1 cellular context compared by ENCODE assay signal in the genomic region with DNA sequence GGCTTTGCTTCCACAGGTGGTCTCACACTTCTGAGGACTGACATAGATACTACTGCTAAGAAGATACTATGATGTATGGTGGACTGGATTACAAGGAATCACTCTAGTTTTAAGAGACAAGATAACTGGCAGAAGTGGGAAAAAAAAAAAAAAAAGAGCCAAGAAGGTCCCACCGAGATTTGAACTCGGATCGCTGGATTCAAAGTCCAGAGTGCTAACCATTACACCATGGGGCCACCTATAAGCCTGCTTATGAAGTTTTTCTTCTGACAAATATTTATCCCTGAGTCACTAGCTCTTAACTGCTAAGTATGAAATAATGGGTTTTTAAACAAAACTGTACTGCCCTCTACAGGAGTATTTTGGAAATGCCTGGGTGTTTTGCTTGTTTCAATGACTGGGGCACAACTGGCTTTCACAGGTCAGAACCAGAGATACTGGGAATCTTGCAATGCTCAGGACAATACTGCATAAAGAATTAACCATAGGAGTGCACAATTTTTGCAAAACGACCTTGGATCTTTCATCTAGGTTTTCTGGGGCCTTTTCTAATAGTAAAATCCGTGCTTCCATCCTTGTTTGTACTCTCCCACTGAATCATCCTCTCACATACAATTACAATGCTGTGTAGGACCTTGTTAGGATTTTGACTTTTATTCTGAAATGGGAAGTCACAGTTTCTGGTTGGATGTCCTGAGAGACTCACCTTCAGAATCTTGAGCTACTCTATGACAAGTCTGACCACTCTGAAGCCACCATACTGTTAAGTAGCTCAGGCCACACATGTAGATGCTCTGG.
TF ChIP-seq lines count a peak whose summit lies in the region.

No MANE protein-coding gene starts in this region.

TF ChIP-seq in K562, 482 proteins besides CTCF, POLR2A, EP300 and RAD21 (continued from another document and continues in another):
- TF ChIP-seq, protein P1, sequence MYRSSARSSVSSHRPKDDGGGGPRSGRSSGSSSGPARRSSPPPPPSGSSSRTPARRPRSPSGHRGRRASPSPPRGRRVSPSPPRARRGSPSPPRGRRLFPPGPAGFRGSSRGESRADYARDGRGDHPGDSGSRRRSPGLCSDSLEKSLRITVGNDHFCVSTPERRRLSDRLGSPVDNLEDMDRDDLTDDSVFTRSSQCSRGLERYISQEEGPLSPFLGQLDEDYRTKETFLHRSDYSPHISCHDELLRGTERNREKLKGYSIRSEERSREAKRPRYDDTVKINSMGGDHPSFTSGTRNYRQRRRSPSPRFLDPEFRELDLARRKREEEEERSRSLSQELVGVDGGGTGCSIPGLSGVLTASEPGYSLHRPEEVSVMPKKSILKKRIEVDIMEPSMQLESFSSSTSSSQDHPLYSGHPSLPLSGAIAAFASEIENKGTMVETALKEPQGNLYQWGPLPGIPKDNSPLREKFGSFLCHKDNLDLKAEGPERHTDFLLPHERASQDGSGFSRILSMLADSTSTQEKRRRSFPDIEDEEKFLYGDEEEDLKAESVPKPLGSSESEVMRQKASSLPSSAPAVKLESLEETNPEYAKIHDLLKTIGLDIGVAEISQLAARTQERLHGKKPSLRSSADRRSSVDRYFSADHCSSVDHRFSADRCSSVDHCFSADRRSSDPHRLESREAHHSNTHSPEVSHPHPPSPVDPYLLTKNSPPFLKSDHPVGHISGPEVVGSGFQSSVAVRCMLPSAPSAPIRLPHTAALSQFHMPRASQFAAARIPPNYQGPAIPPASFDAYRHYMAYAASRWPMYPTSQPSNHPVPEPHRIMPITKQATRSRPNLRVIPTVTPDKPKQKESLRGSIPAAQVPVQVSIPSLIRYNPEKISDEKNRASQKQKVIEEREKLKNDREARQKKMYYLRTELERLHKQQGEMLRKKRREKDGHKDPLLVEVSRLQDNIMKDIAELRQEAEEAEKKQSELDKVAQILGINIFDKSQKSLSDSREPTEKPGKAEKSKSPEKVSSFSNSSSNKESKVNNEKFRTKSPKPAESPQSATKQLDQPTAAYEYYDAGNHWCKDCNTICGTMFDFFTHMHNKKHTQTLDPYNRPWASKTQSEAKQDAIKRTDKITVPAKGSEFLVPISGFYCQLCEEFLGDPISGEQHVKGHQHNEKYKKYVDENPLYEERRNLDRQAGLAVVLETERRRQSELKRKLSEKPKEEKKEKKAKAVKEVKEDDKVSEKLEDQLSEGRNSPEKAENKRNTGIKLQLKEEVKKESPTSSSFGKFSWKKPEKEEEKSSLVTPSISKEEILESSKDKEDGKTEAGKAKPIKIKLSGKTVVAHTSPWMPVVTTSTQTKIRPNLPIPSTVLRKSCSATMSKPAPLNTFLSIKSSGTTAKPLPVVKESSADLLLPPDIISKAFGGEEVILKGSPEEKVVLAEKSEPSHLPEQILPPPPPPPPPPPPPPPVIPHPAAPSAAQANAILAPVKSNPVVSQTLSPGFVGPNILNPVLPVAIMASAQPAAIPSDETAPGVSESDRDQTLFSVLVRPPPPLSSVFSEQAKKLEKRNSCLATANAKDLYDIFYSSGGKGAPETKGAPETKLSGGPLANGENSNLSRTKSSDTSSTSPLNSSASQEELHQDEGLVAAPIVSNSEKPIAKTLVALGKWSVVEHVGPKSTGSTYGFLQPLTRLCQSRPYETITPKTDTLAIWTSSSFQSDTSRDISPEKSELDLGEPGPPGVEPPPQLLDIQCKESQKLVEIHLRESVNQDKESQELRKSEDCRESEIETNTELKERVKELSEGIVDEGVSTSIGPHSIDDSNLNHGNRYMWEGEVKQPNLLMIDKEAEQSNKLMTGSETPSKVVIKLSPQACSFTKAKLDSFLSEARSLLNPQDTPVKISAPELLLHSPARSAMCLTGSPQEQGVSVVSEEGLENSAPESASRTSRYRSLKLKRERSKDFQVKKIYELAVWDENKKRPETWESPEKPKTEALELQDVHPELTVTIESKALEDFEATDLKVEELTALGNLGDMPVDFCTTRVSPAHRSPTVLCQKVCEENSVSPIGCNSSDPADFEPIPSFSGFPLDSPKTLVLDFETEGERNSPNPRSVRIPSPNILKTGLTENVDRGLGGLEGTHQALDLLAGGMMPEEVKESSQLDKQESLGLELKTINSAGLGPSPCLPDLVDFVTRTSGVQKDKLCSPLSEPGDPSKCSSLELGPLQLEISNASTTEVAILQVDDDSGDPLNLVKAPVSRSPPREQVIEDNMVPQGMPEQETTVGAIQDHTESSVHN (IDR thresholded peaks at IDR 0.05; ENCODE audit: borderline replicate concordance in 1 of 2, low read depth in 1 of 2): no peak
- TF ChIP-seq NR2C2 (CRISPR knock-in tag; IDR thresholded peaks at IDR 0.05) (no peak), NR2C2 (tag; IDR thresholded peaks at IDR 0.05) (no peak), RAD51 (IDR thresholded peaks at IDR 0.05; ENCODE audit: borderline replicate concordance, low read depth) (no peak), ATF7 (IDR thresholded peaks at IDR 0.05) (peak; percentile 75; the same call in 1 of the 2 replicates), ZNF384 (IDR thresholded peaks at IDR 0.05; ENCODE audit: low read depth, low read length) (peak; percentile 95), PHB (CRISPR knock-in tag; IDR thresholded peaks at IDR 0.05) (no peak), ZNF766 (CRISPR knock-in tag; conservative IDR thresholded peaks at IDR 0.05) (no peak), L3MBTL2 (IDR thresholded peaks at IDR 0.05) (no peak; the same call in 1 of the 2 replicates), COPS2 (conservative IDR thresholded peaks at IDR 0.05) (no peak), NELFE (IDR thresholded peaks at IDR 0.05; ENCODE audit: insufficient read depth, insufficient read length) (no peak), DPF2 (IDR thresholded peaks at IDR 0.05) (no peak), HNRNPH1 (optimal IDR thresholded peaks at IDR 0.05; ENCODE audit: low read depth, low read length) (no peak), SMAD3 (CRISPR knock-in tag; conservative IDR thresholded peaks at IDR 0.05) (no peak), JUNB (CRISPR knock-in tag; conservative IDR thresholded peaks at IDR 0.05) (no peak), ZNF263 (CRISPR knock-in tag; IDR thresholded peaks at IDR 0.05; ENCODE audit: borderline replicate concordance) (no peak)
- TF ChIP-seq, protein P2, sequence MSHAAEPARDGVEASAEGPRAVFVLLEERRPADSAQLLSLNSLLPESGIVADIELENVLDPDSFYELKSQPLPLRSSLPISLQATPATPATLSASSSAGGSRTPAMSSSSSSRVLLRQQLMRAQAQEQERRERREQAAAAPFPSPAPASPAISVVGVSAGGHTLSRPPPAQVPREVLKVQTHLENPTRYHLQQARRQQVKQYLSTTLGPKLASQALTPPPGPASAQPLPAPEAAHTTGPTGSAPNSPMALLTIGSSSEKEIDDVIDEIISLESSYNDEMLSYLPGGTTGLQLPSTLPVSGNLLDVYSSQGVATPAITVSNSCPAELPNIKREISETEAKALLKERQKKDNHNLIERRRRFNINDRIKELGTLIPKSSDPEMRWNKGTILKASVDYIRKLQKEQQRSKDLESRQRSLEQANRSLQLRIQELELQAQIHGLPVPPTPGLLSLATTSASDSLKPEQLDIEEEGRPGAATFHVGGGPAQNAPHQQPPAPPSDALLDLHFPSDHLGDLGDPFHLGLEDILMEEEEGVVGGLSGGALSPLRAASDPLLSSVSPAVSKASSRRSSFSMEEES (CRISPR knock-in tag; IDR thresholded peaks at IDR 0.05): no peak
- TF ChIP-seq, protein P3, sequence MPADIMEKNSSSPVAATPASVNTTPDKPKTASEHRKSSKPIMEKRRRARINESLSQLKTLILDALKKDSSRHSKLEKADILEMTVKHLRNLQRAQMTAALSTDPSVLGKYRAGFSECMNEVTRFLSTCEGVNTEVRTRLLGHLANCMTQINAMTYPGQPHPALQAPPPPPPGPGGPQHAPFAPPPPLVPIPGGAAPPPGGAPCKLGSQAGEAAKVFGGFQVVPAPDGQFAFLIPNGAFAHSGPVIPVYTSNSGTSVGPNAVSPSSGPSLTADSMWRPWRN (IDR thresholded peaks at IDR 0.05; ENCODE audit: low read depth): peak; percentile 43
- TF ChIP-seq, protein P4, sequence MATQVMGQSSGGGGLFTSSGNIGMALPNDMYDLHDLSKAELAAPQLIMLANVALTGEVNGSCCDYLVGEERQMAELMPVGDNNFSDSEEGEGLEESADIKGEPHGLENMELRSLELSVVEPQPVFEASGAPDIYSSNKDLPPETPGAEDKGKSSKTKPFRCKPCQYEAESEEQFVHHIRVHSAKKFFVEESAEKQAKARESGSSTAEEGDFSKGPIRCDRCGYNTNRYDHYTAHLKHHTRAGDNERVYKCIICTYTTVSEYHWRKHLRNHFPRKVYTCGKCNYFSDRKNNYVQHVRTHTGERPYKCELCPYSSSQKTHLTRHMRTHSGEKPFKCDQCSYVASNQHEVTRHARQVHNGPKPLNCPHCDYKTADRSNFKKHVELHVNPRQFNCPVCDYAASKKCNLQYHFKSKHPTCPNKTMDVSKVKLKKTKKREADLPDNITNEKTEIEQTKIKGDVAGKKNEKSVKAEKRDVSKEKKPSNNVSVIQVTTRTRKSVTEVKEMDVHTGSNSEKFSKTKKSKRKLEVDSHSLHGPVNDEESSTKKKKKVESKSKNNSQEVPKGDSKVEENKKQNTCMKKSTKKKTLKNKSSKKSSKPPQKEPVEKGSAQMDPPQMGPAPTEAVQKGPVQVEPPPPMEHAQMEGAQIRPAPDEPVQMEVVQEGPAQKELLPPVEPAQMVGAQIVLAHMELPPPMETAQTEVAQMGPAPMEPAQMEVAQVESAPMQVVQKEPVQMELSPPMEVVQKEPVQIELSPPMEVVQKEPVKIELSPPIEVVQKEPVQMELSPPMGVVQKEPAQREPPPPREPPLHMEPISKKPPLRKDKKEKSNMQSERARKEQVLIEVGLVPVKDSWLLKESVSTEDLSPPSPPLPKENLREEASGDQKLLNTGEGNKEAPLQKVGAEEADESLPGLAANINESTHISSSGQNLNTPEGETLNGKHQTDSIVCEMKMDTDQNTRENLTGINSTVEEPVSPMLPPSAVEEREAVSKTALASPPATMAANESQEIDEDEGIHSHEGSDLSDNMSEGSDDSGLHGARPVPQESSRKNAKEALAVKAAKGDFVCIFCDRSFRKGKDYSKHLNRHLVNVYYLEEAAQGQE (CRISPR knock-in tag; IDR thresholded peaks at IDR 0.05; ENCODE audit: low read depth): no peak
- TF ChIP-seq, protein P5, sequence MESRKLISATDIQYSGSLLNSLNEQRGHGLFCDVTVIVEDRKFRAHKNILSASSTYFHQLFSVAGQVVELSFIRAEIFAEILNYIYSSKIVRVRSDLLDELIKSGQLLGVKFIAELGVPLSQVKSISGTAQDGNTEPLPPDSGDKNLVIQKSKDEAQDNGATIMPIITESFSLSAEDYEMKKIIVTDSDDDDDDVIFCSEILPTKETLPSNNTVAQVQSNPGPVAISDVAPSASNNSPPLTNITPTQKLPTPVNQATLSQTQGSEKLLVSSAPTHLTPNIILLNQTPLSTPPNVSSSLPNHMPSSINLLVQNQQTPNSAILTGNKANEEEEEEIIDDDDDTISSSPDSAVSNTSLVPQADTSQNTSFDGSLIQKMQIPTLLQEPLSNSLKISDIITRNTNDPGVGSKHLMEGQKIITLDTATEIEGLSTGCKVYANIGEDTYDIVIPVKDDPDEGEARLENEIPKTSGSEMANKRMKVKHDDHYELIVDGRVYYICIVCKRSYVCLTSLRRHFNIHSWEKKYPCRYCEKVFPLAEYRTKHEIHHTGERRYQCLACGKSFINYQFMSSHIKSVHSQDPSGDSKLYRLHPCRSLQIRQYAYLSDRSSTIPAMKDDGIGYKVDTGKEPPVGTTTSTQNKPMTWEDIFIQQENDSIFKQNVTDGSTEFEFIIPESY (CRISPR knock-in tag; IDR thresholded peaks at IDR 0.05): 0 out of 2 replicates have a peak, but pooled peaks have one; percentile 35
- TF ChIP-seq, protein P6, sequence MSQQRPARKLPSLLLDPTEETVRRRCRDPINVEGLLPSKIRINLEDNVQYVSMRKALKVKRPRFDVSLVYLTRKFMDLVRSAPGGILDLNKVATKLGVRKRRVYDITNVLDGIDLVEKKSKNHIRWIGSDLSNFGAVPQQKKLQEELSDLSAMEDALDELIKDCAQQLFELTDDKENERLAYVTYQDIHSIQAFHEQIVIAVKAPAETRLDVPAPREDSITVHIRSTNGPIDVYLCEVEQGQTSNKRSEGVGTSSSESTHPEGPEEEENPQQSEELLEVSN (IDR thresholded peaks at IDR 0.05; ENCODE audit: borderline replicate concordance in 1 of 2, extremely low read depth in 1 of 2, insufficient read depth in 1 of 2, insufficient read length in 1 of 2, low read depth in 1 of 2, low read length in 1 of 2, poor library complexity in 1 of 2, severe bottlenecking in 1 of 2): no peak
- TF ChIP-seq, protein P7, sequence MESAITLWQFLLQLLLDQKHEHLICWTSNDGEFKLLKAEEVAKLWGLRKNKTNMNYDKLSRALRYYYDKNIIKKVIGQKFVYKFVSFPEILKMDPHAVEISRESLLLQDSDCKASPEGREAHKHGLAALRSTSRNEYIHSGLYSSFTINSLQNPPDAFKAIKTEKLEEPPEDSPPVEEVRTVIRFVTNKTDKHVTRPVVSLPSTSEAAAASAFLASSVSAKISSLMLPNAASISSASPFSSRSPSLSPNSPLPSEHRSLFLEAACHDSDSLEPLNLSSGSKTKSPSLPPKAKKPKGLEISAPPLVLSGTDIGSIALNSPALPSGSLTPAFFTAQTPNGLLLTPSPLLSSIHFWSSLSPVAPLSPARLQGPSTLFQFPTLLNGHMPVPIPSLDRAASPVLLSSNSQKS (CRISPR knock-in tag; IDR thresholded peaks at IDR 0.05): no peak
- TF ChIP-seq, protein P8, sequence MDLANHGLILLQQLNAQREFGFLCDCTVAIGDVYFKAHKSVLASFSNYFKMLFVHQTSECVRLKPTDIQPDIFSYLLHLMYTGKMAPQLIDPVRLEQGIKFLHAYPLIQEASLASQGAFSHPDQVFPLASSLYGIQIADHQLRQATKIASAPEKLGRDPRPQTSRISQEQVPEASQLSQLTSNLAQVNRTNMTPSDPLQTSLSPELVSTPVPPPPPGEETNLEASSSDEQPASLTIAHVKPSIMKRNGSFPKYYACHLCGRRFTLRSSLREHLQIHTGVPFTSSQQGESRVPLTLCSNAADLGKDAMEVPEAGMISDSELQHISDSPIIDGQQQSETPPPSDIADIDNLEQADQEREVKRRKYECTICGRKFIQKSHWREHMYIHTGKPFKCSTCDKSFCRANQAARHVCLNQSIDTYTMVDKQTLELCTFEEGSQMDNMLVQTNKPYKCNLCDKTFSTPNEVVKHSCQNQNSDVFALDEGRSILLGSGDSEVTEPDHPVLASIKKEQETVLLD (IDR thresholded peaks at IDR 0.05): 0 out of 2 replicates have a peak, but pooled peaks have one; percentile 67
- TF ChIP-seq, protein P9, sequence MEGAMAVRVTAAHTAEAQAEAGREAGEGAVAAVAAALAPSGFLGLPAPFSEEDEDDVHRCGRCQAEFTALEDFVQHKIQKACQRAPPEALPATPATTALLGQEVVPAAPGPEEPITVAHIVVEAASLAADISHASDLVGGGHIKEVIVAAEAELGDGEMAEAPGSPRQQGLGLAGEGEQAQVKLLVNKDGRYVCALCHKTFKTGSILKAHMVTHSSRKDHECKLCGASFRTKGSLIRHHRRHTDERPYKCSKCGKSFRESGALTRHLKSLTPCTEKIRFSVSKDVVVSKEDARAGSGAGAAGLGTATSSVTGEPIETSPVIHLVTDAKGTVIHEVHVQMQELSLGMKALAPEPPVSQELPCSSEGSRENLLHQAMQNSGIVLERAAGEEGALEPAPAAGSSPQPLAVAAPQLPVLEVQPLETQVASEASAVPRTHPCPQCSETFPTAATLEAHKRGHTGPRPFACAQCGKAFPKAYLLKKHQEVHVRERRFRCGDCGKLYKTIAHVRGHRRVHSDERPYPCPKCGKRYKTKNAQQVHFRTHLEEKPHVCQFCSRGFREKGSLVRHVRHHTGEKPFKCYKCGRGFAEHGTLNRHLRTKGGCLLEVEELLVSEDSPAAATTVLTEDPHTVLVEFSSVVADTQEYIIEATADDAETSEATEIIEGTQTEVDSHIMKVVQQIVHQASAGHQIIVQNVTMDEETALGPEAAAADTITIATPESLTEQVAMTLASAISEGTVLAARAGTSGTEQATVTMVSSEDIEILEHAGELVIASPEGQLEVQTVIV (CRISPR knock-in tag; IDR thresholded peaks at IDR 0.05; ENCODE audit: borderline replicate concordance): 0 out of 2 replicates have a peak, but pooled peaks have one; percentile 16
